Comparison of ENCODE assay signal across 26 cellular contexts in genomic region chr1:61967750-61968149, GRCh38.
DNase-seq lines count a peak whose midpoint lies in the region; TF ChIP-seq lines count a peak whose summit lies in the region.
"Had no signal": no experiment of that assay in that cellular context is flagged by ENCODE, and none has a peak within 500 bp of the region (broad histone marks: within the 10 kb centered on the region; RNA-seq: fewer than 3 reads in every experiment).

No MANE protein-coding gene starts in this region.

- no peaks in the 10 kb centered on the region for H3K9me3 ChIP-seq in SK-N-SH
- H3K9me3 ChIP-seq in hepatocyte (ENCODE audit: low read depth): no peaks in the 10 kb centered on the region
- no peaks in the 10 kb centered on the region for H3K9me3 ChIP-seq in parathyroid adenoma (ENCODE audit: control insufficient read depth, low read length)
- no peaks in the 10 kb centered on the region for H3K9me3 ChIP-seq in Karpas-422 (ENCODE audit: low read length)
- H3K9me3 ChIP-seq: psoas muscle, SJSA1, suprapubic skin, uterus had no signal

- H3K4me1 ChIP-seq in SK-N-SH (ENCODE audit: control insufficient read depth in 1 of 2, insufficient read depth in 2 of 2, low read depth in 1 of 2, low read length in 1 of 2) (peaks cover 3 to 12% of the 10 kb centered on the region in 2 experiments; a peak in 2 of 4 replicates), hepatocyte (ENCODE audit: insufficient read depth) (peaks cover 2% of the 10 kb centered on the region), parathyroid adenoma (peaks cover 6% of the 10 kb centered on the region), Karpas-422 (ENCODE audit: low read length) (no peaks in the 10 kb centered on the region)
- H3K4me1 ChIP-seq: psoas muscle, SJSA1, suprapubic skin, uterus had no signal

- H3K79me2 ChIP-seq in SK-N-SH (ENCODE audit: insufficient read depth): no peaks in the 10 kb centered on the region
- no peaks in the 10 kb centered on the region for H3K79me2 ChIP-seq in hepatocyte
- no peaks in the 10 kb centered on the region for H3K79me2 ChIP-seq in parathyroid adenoma
- no peaks in the 10 kb centered on the region for H3K79me2 ChIP-seq in Karpas-422 (ENCODE audit: low read length)

- H3K9me2 ChIP-seq in SK-N-SH: no peaks in the 10 kb centered on the region
- H3K9me2 ChIP-seq in hepatocyte (replicated peaks; ENCODE audit: insufficient read depth): no peaks in the 10 kb centered on the region
- H3K9me2 ChIP-seq in Karpas-422 (replicated peaks; ENCODE audit: insufficient read depth, low read length): no peaks in the 10 kb centered on the region

- H3K9ac ChIP-seq in SK-N-SH (peak overlapping the region; percentile 0; the same call in 1 of the 2 replicates), parathyroid adenoma (no peak overlapping the region), Karpas-422 (ENCODE audit: low read length) (no peak overlapping the region)

- no peak for TF ChIP-seq RAD21 in SK-N-SH (IDR thresholded peaks at IDR 0.05; ENCODE audit: low read length)

- TF ChIP-seq EP300 in SK-N-SH (IDR thresholded peaks at IDR 0.05; ENCODE audit: borderline replicate concordance in 1 of 2, low read depth in 1 of 2, low read length in 1 of 2): peak in 1 of 2 experiments; percentile 35; a peak in 1 of 4 replicates

- peak overlapping the region in 1 of 2 experiments; percentile 3; a peak in 1 of 4 replicates for H3K4me3 ChIP-seq in SK-N-SH (ENCODE audit: low read depth in 2 of 2, low read length in 1 of 2)
- H3K4me3 ChIP-seq in hepatocyte: no peak overlapping the region
- peak overlapping the region; percentile 51 for H3K4me3 ChIP-seq in parathyroid adenoma (ENCODE audit: low read depth, low read length)
- no peak overlapping the region for H3K4me3 ChIP-seq in Karpas-422 (ENCODE audit: low read length)
- H3K4me3 ChIP-seq: gastrocnemius medialis, psoas muscle, SJSA1, suprapubic skin, uterus had no signal

- CTCF ChIA-PET in SK-N-SH (lab: Yijun Ruan, JAX): interaction anchor here (0.8 kb wide), 1 partner anchor 126 kb away, joined by 3 read pairs; no protein-coding TSS in a partner anchor

- peaks cover 0 to 7% of the 10 kb centered on the region in 2 experiments for H3K36me3 ChIP-seq in SK-N-SH (replicated peaks in 1 of 2; ENCODE audit: control insufficient read depth in 1 of 2, insufficient read depth in 2 of 2, low read length in 1 of 2)
- no peaks in the 10 kb centered on the region for H3K36me3 ChIP-seq in hepatocyte (replicated peaks; ENCODE audit: insufficient read depth, low read depth)
- no peaks in the 10 kb centered on the region for H3K36me3 ChIP-seq in parathyroid adenoma (ENCODE audit: control insufficient read depth, insufficient read depth, low read length)
- H3K36me3 ChIP-seq in Karpas-422 (ENCODE audit: insufficient read depth, low read length): no peaks in the 10 kb centered on the region
- H3K36me3 ChIP-seq: gastrocnemius medialis, SJSA1, suprapubic skin, uterus had no signal

- H3K4me2 ChIP-seq in SK-N-SH (peak overlapping the region; percentile 24), hepatocyte (no peak overlapping the region), parathyroid adenoma (ENCODE audit: low read length) (peak overlapping the region; percentile 66), Karpas-422 (ENCODE audit: low read depth, low read length, poor library complexity, severe bottlenecking) (no peak overlapping the region)

- 8% methylated on average over 3 of the region's 3 CpGs for WGBS in SK-N-SH (ENCODE audit: low lambda C conversion rate)
- WGBS in hepatocyte (ENCODE audit: low lambda C conversion rate, missing lambda C conversion rate): 30% methylated on average over 3 of the region's 3 CpGs

- peak; percentile 9 for DNase-seq in GM04503 (ENCODE audit: low read depth)
- DNase-seq in SK-N-SH: no peak
- DNase-seq in hepatocyte (ENCODE audit: low spot score): no peak
- no peak for DNase-seq in NCI-H2107 (lab: John Stamatoyannopoulos, UW)
- DNase-seq in NCI-H748 treated with DMSO at 0.1 percent for 48 hours (lab: John Stamatoyannopoulos, UW): no peak
- DNase-seq in globus pallidus (ENCODE audit: low spot score): no peak
- DNase-seq in Karpas-422: no peak
- DNase-seq: activated CD4-positive, alpha-beta T cell treated with anti-CD3 and anti-CD28 coated beads for 48 hours; activated naive CD4-positive, alpha-beta T cell treated with anti-CD3 and anti-CD28 coated beads, Interleukin-2, amount 50 U/mL, for 16 hours; activated T-cell treated with anti-CD3 and anti-CD28 coated beads, Interleukin-2, amount 50 U/mL, for 72 hours; cerebellar nuclear complex; DMS153; effector CD4-positive, alpha-beta T cell; erythroblast; gastrocnemius medialis; GF-D8; NCI-H1092 treated with DMSO at 0.1 percent for 48 hours; NCI-H2081; NCI-H446; psoas muscle; stimulated activated CD4-positive, alpha-beta T cell treated with anti-CD3 and anti-CD28 coated beads, Interleukin-1b, Interleukin-23, amount 100 ng/mL, for 48 hours; T-helper 2 cell; uterus had no signal

- POLR2A ChIA-PET in SK-N-SH (lab: Yijun Ruan, JAX): no interaction called here

- no peak overlapping the region for H2AFZ ChIP-seq in SK-N-SH (ENCODE audit: low read depth)
- no peak overlapping the region for H2AFZ ChIP-seq in hepatocyte
- H2AFZ ChIP-seq in parathyroid adenoma: no peak overlapping the region
- H2AFZ ChIP-seq in Karpas-422 (ENCODE audit: low read length): no peak overlapping the region

- peaks cover 5% of the 10 kb centered on the region for H3F3A ChIP-seq in SK-N-SH (replicated peaks; ENCODE audit: insufficient read depth)

- H3K27me3 ChIP-seq in SK-N-SH (ENCODE audit: insufficient read depth) (no peaks in the 10 kb centered on the region), hepatocyte (no peaks in the 10 kb centered on the region), parathyroid adenoma (ENCODE audit: control insufficient read depth, insufficient read depth, low read length) (no peaks in the 10 kb centered on the region), Karpas-422 (ENCODE audit: low read length) (no peaks in the 10 kb centered on the region)
- H3K27me3 ChIP-seq: gastrocnemius medialis, SJSA1, suprapubic skin, uterus had no signal

- peak overlapping the region in 1 of 2 experiments; percentile 4; a peak in 1 of 4 replicates for H3K27ac ChIP-seq in SK-N-SH (ENCODE audit: low read depth in 2 of 2, low read length in 1 of 2)
- peak overlapping the region; percentile 12 for H3K27ac ChIP-seq in hepatocyte
- peak overlapping the region; percentile 93 for H3K27ac ChIP-seq in parathyroid adenoma
- H3K27ac ChIP-seq in Karpas-422 (ENCODE audit: low read length): no peak overlapping the region
- H3K27ac ChIP-seq: psoas muscle, SJSA1, suprapubic skin, uterus had no signal

- no peaks in the 10 kb centered on the region for H4K20me1 ChIP-seq in SK-N-SH (ENCODE audit: insufficient read depth)
- H4K20me1 ChIP-seq in hepatocyte (ENCODE audit: insufficient read depth, poor library complexity, severe bottlenecking): no peaks in the 10 kb centered on the region
- no peaks in the 10 kb centered on the region for H4K20me1 ChIP-seq in Karpas-422 (ENCODE audit: insufficient read depth, low read depth, low read length)

- no peak for TF ChIP-seq CTCF in SK-N-SH (IDR thresholded peaks at IDR 0.05)
- no peak for TF ChIP-seq CTCF in hepatocyte (IDR thresholded peaks at IDR 0.05; ENCODE audit: poor library complexity)
- TF ChIP-seq CTCF in parathyroid adenoma (IDR thresholded peaks at IDR 0.05): no peak

TF ChIP-seq in SK-N-SH, 30 proteins besides CTCF, POLR2A, EP300 and RAD21 (continues in another document):
- TF ChIP-seq GATA2 (CRISPR knock-in tag; IDR thresholded peaks at IDR 0.05) (peak; percentile 54; the same call in 1 of the 2 replicates), ELF1 (IDR thresholded peaks at IDR 0.05) (no peak), SIN3A (IDR thresholded peaks at IDR 0.05; ENCODE audit: borderline replicate concordance, low read depth, low read length) (no peak), TCF12 (IDR thresholded peaks at IDR 0.05) (peak; percentile 74), MEF2A (IDR thresholded peaks at IDR 0.05; ENCODE audit: borderline replicate concordance, low read depth) (no peak), POLR2AphosphoS5 (IDR thresholded peaks at IDR 0.05; ENCODE audit: low read depth, low read length) (no peak), CHD2 (IDR thresholded peaks at IDR 0.05; ENCODE audit: low read length, partially characterized antibody) (no peak), TEAD4 (IDR thresholded peaks at IDR 0.05; ENCODE audit: borderline replicate concordance, insufficient read depth) (no peak), JUND (IDR thresholded peaks at IDR 0.05) (peak; percentile 46; the same call in 1 of the 2 replicates), SMC3 (IDR thresholded peaks at IDR 0.05; ENCODE audit: low read depth, low read length) (no peak)
- TF ChIP-seq, protein P1, sequence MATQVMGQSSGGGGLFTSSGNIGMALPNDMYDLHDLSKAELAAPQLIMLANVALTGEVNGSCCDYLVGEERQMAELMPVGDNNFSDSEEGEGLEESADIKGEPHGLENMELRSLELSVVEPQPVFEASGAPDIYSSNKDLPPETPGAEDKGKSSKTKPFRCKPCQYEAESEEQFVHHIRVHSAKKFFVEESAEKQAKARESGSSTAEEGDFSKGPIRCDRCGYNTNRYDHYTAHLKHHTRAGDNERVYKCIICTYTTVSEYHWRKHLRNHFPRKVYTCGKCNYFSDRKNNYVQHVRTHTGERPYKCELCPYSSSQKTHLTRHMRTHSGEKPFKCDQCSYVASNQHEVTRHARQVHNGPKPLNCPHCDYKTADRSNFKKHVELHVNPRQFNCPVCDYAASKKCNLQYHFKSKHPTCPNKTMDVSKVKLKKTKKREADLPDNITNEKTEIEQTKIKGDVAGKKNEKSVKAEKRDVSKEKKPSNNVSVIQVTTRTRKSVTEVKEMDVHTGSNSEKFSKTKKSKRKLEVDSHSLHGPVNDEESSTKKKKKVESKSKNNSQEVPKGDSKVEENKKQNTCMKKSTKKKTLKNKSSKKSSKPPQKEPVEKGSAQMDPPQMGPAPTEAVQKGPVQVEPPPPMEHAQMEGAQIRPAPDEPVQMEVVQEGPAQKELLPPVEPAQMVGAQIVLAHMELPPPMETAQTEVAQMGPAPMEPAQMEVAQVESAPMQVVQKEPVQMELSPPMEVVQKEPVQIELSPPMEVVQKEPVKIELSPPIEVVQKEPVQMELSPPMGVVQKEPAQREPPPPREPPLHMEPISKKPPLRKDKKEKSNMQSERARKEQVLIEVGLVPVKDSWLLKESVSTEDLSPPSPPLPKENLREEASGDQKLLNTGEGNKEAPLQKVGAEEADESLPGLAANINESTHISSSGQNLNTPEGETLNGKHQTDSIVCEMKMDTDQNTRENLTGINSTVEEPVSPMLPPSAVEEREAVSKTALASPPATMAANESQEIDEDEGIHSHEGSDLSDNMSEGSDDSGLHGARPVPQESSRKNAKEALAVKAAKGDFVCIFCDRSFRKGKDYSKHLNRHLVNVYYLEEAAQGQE (IDR thresholded peaks at IDR 0.05; ENCODE audit: low read depth, low read length): no peak

Comparison
In these comparisons a context has a peak if more than half of its experiments do, and no peak if none do; other contexts are left out.
1. H3K4me2 ChIP-seq: peak in SK-N-SH (single experiment) and parathyroid adenoma (single experiment); none in hepatocyte (single experiment) and Karpas-422 (single experiment).